Comparison of ENCODE assay signal across 2 cellular contexts in genomic region chr9:78430387-78430786, GRCh38.
TF ChIP-seq lines count a peak whose summit lies in the region.

No MANE protein-coding gene starts in this region.

TF ChIP-seq in SK-N-SH, 30 proteins besides CTCF, POLR2A, EP300 and RAD21 (continued from another document):
- no peak for TF ChIP-seq PBX3 (IDR thresholded peaks at IDR 0.05)

TF ChIP-seq in SK-N-SH treated with all-trans-retinoic acid at 6 μM for 48 hours, 23 proteins besides CTCF, POLR2A, EP300 and RAD21 (continued from another document):
- no peak for TF ChIP-seq TSHZ2 (CRISPR knock-in tag; IDR thresholded peaks at IDR 0.05)
